25 cellular contexts compared by ENCODE assay signal in the genomic region with DNA sequence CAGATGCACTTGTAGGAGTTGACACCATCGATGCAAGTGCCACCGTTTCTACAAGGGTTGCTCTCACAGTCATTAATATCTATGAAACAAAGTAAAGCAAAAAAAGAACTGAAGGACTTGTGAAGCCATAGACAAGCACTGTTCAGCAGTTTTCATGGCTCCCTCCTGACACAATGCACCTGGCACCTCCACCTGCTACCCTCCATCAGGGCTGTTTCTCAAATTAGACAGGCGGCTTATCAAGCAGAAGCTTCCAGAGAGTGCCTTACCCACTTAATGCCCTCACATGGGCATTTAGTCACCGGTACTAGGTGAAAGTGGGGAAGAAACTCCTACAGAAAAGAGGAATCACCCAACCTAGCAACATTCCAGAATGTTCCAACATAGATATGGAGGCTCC. TPM values are rescaled to one million over a fixed set of nuclear protein-coding genes. Genes with fewer than 3 reads are reported as not detected.
DNase-seq lines count a peak whose midpoint lies in the region; ATAC-seq, FAIRE-seq and TF ChIP-seq lines count a peak whose summit lies in the region.
"Had no signal": no experiment of that assay in that cellular context is flagged by ENCODE, and none has a peak within 500 bp of the region (broad histone marks: within the 10 kb centered on the region; RNA-seq: fewer than 3 reads in every experiment).

No MANE protein-coding gene starts in this region.

- no peak overlapping the region for H3K4me3 ChIP-seq in left ventricle myocardium inferior
- H3K4me3 ChIP-seq in keratinocyte (ENCODE audit: control insufficient read depth in 2 of 3, extremely low read depth in 1 of 3, insufficient read depth in 2 of 3, low read depth in 1 of 3, low read length in 3 of 3) = no peak overlapping the region
- H3K4me3 ChIP-seq in suprapubic skin = no peak overlapping the region
- H3K4me3 ChIP-seq in upper lobe of left lung = no peak overlapping the region
- H3K4me3 ChIP-seq: BLaER1 treated with 17β-estradiol and CSF1 and Interleukin-3, amounts not matched to agents 10 nM and 100 nM; GM12878 had no signal

- no peak overlapping the region for H3K4me2 ChIP-seq in keratinocyte (ENCODE audit: control insufficient read depth, extremely low read depth, insufficient read depth, low read depth, low read length)
- H3K4me2 ChIP-seq: BLaER1 treated with 17β-estradiol and CSF1 and Interleukin-3, amounts not matched to agents 10 nM and 100 nM had no signal

- no peak for TF ChIP-seq CTCF in left ventricle myocardium inferior (IDR thresholded peaks at IDR 0.05; ENCODE audit: borderline replicate concordance)
- TF ChIP-seq CTCF in keratinocyte (optimal IDR thresholded peaks at IDR 0.05 in 1 of 3, IDR thresholded peaks at IDR 0.05 in 1 of 3, conservative IDR thresholded peaks at IDR 0.05 in 1 of 3; ENCODE audit: extremely low read depth in 1 of 3, insufficient read depth in 2 of 3, low read length in 3 of 3) = no peak
- TF ChIP-seq CTCF in suprapubic skin (IDR thresholded peaks at IDR 0.05) = no peak
- no peak for TF ChIP-seq CTCF in upper lobe of left lung (IDR thresholded peaks at IDR 0.05)

- DNase-seq in left ventricle myocardium inferior (no peak), left ventricle myocardium superior (no peak), keratinocyte (ENCODE audit: low read depth, low spot score) (no peak), suprapubic skin (ENCODE audit: low spot score in 2 of 2) (peak; percentile 16 to 35), NCI-H524 treated with DMSO at 0.1 percent for 48 hours (lab: John Stamatoyannopoulos, UW) (no peak), upper lobe of left lung (no peak)
- DNase-seq in activated CD4-positive, alpha-beta T cell treated with anti-CD3 and anti-CD28 coated beads for 4 hours = no peak
- DNase-seq: 8988T; Caco-2; CD4-positive, alpha-beta memory T cell; DMS 273 treated with DMSO at 0.1 percent for 48 hours; DND-41; H7; KBM-7; NCI-H1105; NCI-H146; NCI-H2029; NCI-H2227 treated with DMSO at 0.1 percent for 48 hours; NCI-H510A; NCI-H774; NK-92 treated with Interleukin-12 subunit alpha and Interleukin-12 subunit beta, amount 100 ng/mL, for 24 hours; SIG-M5 had no signal

- H3K27me3 ChIP-seq in left ventricle myocardium inferior (ENCODE audit: low read depth) = no peaks in the 10 kb centered on the region
- no peaks in the 10 kb centered on the region for H3K27me3 ChIP-seq in keratinocyte (ENCODE audit: control insufficient read depth, extremely low read depth, insufficient read depth, low read length)
- H3K27me3 ChIP-seq in suprapubic skin = no peaks in the 10 kb centered on the region
- H3K27me3 ChIP-seq in upper lobe of left lung = no peaks in the 10 kb centered on the region

- WGBS in suprapubic skin = 82% methylated on average over 4 of the region's 4 CpGs
- WGBS in upper lobe of left lung, 2 donors = 79 to 87% methylated on average over 3 to 4 of the region's 4 CpGs

- TF ChIP-seq EP300 in suprapubic skin (IDR thresholded peaks at IDR 0.05) = no peak
- no peak for TF ChIP-seq EP300 in upper lobe of left lung (IDR thresholded peaks at IDR 0.05)

- no peak overlapping the region for H2AFZ ChIP-seq in keratinocyte (ENCODE audit: control insufficient read depth, low read length)

- H3K9ac ChIP-seq in keratinocyte (ENCODE audit: control insufficient read depth, extremely low read depth, insufficient read depth, low read length) = no peak overlapping the region
- H3K9ac ChIP-seq: BLaER1 treated with 17β-estradiol and CSF1 and Interleukin-3, amounts not matched to agents 10 nM and 100 nM had no signal

- no peaks in the 10 kb centered on the region for H3K9me1 ChIP-seq in keratinocyte (ENCODE audit: control insufficient read depth, extremely low read depth, insufficient read depth, low read length)

- dilution Hi-C loops in keratinocyte (cut with MboI; ENCODE audit: extremely low pct_ligation_motif_present, low sequenced_read_pairs) = no loop called here

- H3K27ac ChIP-seq in left ventricle myocardium inferior (replicated peaks) (peak overlapping the region; percentile 71), keratinocyte (ENCODE audit: control insufficient read depth, insufficient read depth, low read length) (peak overlapping the region; percentile 45), suprapubic skin (no peak overlapping the region), upper lobe of left lung (peak overlapping the region in 1 of 4 donors; percentile 1)
- H3K27ac ChIP-seq: BLaER1 treated with 17β-estradiol and CSF1 and Interleukin-3, amounts not matched to agents 10 nM and 100 nM; HL-60 had no signal

- H3K79me2 ChIP-seq in keratinocyte (ENCODE audit: control insufficient read depth, insufficient read depth, low read length) = peaks cover 81% of the 10 kb centered on the region

- FAIRE-seq in keratinocyte (lab: Jason Lieb, UNC) = no peak
- FAIRE-seq: GM12878 had no signal

- ATAC-seq in left ventricle myocardium superior = no peak
- no peak for ATAC-seq in upper lobe of left lung (ENCODE audit: low FRiP score in 2 of 2)
- ATAC-seq: GM12878 had no signal

- TF ChIP-seq POLR2A in suprapubic skin (IDR thresholded peaks at IDR 0.05) = no peak
- no peak for TF ChIP-seq POLR2A in upper lobe of left lung (IDR thresholded peaks at IDR 0.05)

- H3K36me3 ChIP-seq in left ventricle myocardium inferior (peaks cover 99% of the 10 kb centered on the region), keratinocyte (ENCODE audit: control insufficient read depth in 2 of 2, extremely low read depth in 1 of 2, insufficient read depth in 2 of 2, low read length in 2 of 2) (peaks cover 68 to 97% of the 10 kb centered on the region in 2 experiments), suprapubic skin (peaks cover 100% of the 10 kb centered on the region), upper lobe of left lung (peaks cover 60 to 100% (median 98%) of the 10 kb centered on the region in 4 donors)

- H4K20me1 ChIP-seq in keratinocyte (ENCODE audit: control insufficient read depth, extremely low read depth, insufficient read depth, low read length) = peaks cover 22% of the 10 kb centered on the region

- intact Hi-C loops in left ventricle myocardium inferior (cut with micrococcal nuclease) = no loop called here
- intact Hi-C loops in left ventricle myocardium superior (cut with micrococcal nuclease) = no loop called here

- H3K4me1 ChIP-seq in left ventricle myocardium inferior (peaks cover 69% of the 10 kb centered on the region), keratinocyte (ENCODE audit: control insufficient read depth, extremely low read depth, insufficient read depth, low read length) (peaks cover 21% of the 10 kb centered on the region), suprapubic skin (peaks cover 15% of the 10 kb centered on the region), upper lobe of left lung (peaks cover 0 to 11% (median 7%) of the 10 kb centered on the region in 4 donors)
- H3K4me1 ChIP-seq: Caco-2 had no signal

- no peaks in the 10 kb centered on the region for H3K9me3 ChIP-seq in left ventricle myocardium inferior (replicated peaks)
- no peaks in the 10 kb centered on the region for H3K9me3 ChIP-seq in keratinocyte (ENCODE audit: control insufficient read depth, low read depth, low read length)
- H3K9me3 ChIP-seq in suprapubic skin = no peaks in the 10 kb centered on the region
- no peaks in the 10 kb centered on the region for H3K9me3 ChIP-seq in upper lobe of left lung
- H3K9me3 ChIP-seq: BLaER1 treated with 17β-estradiol and CSF1 and Interleukin-3, amounts not matched to agents 10 nM and 100 nM; Caco-2 had no signal

RNA-seq across cellular contexts. Expression of gene JAG1, which starts 27.8 kb away (rescaled TPM):
- total RNA-seq in left ventricle myocardium inferior (20.5 TPM), left ventricle myocardium superior (17.0 TPM), suprapubic skin (100 to 1,000 TPM; 133 to 367 (median 191) TPM), upper lobe of left lung (10 to 100 TPM; 37.7 to 57.4 (median 47.0) TPM)
- polyA plus RNA-seq in keratinocyte = 82.1 to 117 TPM (median 84.2 TPM) in 3 replicates
- polyA plus RNA-seq in keratinocyte (2011; ENCODE audit: low read depth) = 69.6 TPM
- 27.6 and 29.1 TPM in 2 replicates for polyA plus RNA-seq in keratinocyte (2011; cell fraction: cytosol; rRNA removed)
- 356 and 357 TPM in 2 replicates for polyA plus RNA-seq in keratinocyte (2011; cell fraction: nucleus; rRNA removed)
- 37.1 and 115 TPM in 2 replicates for polyA plus RNA-seq in keratinocyte (2012; ENCODE audit: low replicate concordance)
- 306 to 390 TPM (median 389 TPM) in 3 replicates for polyA minus RNA-seq in keratinocyte
- polyA minus RNA-seq in keratinocyte (2011; cell fraction: cytosol; rRNA and poly(A)+ RNA removed) = 89.8 TPM
- polyA minus RNA-seq in keratinocyte (2011; cell fraction: nucleus; rRNA and poly(A)+ RNA removed) = 497 and 766 TPM in 2 replicates

Comparison
In these comparisons a context has a peak if more than half of its experiments do, and no peak if none do; other contexts are left out.
1. DNase-seq: peak in suprapubic skin (2 of 2); none in left ventricle myocardium inferior (single experiment), left ventricle myocardium superior (single experiment), keratinocyte (single experiment), activated CD4-positive, alpha-beta T cell treated with anti-CD3 and anti-CD28 coated beads for 4 hours (0 of 2), NCI-H524 treated with DMSO at 0.1 percent for 48 hours (single experiment) and upper lobe of left lung (0 of 2).